ENCODE assay signal across 28 cellular contexts in the genomic region with DNA sequence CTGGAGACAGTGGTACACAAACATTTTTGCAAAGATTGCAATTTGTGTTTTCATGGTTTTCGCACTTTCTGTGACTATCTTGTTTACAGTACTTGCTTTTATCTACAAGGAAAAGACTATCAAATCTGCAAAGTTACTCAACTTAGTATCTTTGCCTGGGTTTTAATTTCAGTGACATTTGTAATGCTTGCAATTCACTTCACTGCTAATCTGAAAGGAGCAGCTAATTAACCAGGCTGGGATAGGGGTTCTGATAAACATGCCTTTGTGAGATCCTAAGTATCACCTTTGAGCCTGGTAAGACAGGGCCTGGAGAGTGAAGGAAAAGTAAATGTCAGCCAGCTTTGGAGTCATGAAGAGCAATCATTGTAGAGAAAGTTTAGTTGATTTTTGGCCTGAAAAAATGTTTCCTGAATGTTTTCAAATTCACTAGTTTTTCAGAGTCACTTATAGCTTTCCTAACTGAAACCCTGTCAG.
"Had no signal": no experiment of that assay in that cellular context is flagged by ENCODE, and none has a peak within 500 bp of the region (broad histone marks: within the 10 kb centered on the region; RNA-seq: fewer than 3 reads in every experiment).

No MANE protein-coding gene starts in this region.

- DNase-seq: activated CD4-positive, alpha-beta T cell treated with anti-CD3 and anti-CD28 coated beads, Interleukin-2, amount 10 ng/mL, durations not matched to agents 24 days and 14 days; activated CD4-positive, alpha-beta T cell treated with anti-CD3 and anti-CD28 coated beads, Interleukin-2, amount 50 U/mL, for 4 hours; activated CD4-positive, CD25-positive, alpha-beta regulatory T cell; activated CD8-positive, alpha-beta T cell treated with anti-CD3 and anti-CD28 coated beads for 36 hours; activated gamma-delta T cell; activated naive CD4-positive, alpha-beta T cell treated with anti-CD3 and anti-CD28 coated beads for 36 hours; activated T-cell treated with anti-CD3 and anti-CD28 coated beads, Interleukin-2, amount 50 U/mL, for 1 hour; adrenal gland; body of pancreas; Karpas-422; NCI-H1105 treated with DMSO at 0.1 percent for 48 hours; NCI-H1436; NCI-H1694 treated with DMSO at 0.1 percent for 48 hours; NCI-H2029; NCI-H345; NCI-H524 treated with DMSO at 0.1 percent for 48 hours; PC-3; Peyer's patch; RPMI8226; SHP77 treated with DMSO at 0.1 percent for 48 hours; SK-N-SH had no signal

- H3K27me3 ChIP-seq: adrenal gland, body of pancreas, breast epithelium, Peyer's patch, SJSA1 had no signal

- H3K27ac ChIP-seq: adrenal gland, body of pancreas, breast epithelium, Peyer's patch, SJSA1, VCaP had no signal

- H3K9ac ChIP-seq: SK-N-SH had no signal

- H3K27ac Mint-ChIP-seq: activated CD4-positive, alpha-beta T cell treated with anti-CD3 and anti-CD28 coated beads, Interleukin-2, amount 10 ng/mL, durations not matched to agents 24 days and 14 days; activated CD8-positive, alpha-beta T cell treated with anti-CD3 and anti-CD28 coated beads for 36 hours; activated naive CD4-positive, alpha-beta T cell treated with anti-CD3 and anti-CD28 coated beads for 36 hours; activated naive CD4-positive, alpha-beta T cell treated with anti-CD3 and anti-CD28 coated beads, Interleukin-2, amount 50 U/mL, for 72 hours; activated T-helper 2 cell treated with anti-CD3 and anti-CD28 coated beads, Interferon-gamma antibody, Interleukin-2, Interleukin-4, amounts not matched to agents 10 μg/mL and 5 μg/mL and 100 μg/mL, durations not matched to agents 14 hours and 24 hours and 36 hours; T-helper 1 cell treated with Interleukin-12 subunit alpha and Interleukin-12 subunit beta and Interleukin-4 antibody, amounts not matched to agents 30 μg/mL and 1 μg/mL, for 36 hours; T-helper 2 cell treated with Interferon-gamma antibody and Interleukin-4, amounts not matched to agents 5 μg/mL and 100 μg/mL, for 36 hours had no signal

- H3K36me3 Mint-ChIP-seq: activated naive CD4-positive, alpha-beta T cell treated with anti-CD3 and anti-CD28 coated beads, Interleukin-2, amount 50 U/mL, for 72 hours had no signal

- H3K4me1 Mint-ChIP-seq: activated CD4-positive, alpha-beta T cell treated with anti-CD3 and anti-CD28 coated beads, Interleukin-2, amount 10 ng/mL, durations not matched to agents 24 days and 14 days had no signal

- H3K27me3 Mint-ChIP-seq: activated CD4-positive, alpha-beta T cell treated with anti-CD3 and anti-CD28 coated beads, Interleukin-2, amount 10 ng/mL, durations not matched to agents 24 days and 14 days; activated CD8-positive, alpha-beta T cell treated with anti-CD3 and anti-CD28 coated beads for 36 hours had no signal

- H3K4me3 Mint-ChIP-seq: activated CD4-positive, alpha-beta T cell treated with anti-CD3 and anti-CD28 coated beads, Interleukin-2, amount 10 ng/mL, durations not matched to agents 24 days and 14 days; activated CD8-positive, alpha-beta T cell treated with anti-CD3 and anti-CD28 coated beads for 36 hours; activated naive CD4-positive, alpha-beta T cell treated with anti-CD3 and anti-CD28 coated beads for 36 hours; T-helper 1 cell treated with Interleukin-12 subunit alpha and Interleukin-12 subunit beta and Interleukin-4 antibody, amounts not matched to agents 30 μg/mL and 1 μg/mL, for 36 hours; T-helper 2 cell treated with Interferon-gamma antibody and Interleukin-4, amounts not matched to agents 5 μg/mL and 100 μg/mL, for 36 hours had no signal

- H3K4me3 ChIP-seq: adrenal gland, body of pancreas, breast epithelium, Peyer's patch, SJSA1 had no signal

- H3K9me3 Mint-ChIP-seq: activated CD4-positive, alpha-beta T cell treated with anti-CD3 and anti-CD28 coated beads, Interleukin-2, amount 10 ng/mL, durations not matched to agents 24 days and 14 days had no signal

- H3K36me3 ChIP-seq: adrenal gland, breast epithelium, Peyer's patch, SJSA1 had no signal

- H3K9me3 ChIP-seq: adrenal gland, body of pancreas, breast epithelium, Peyer's patch, SJSA1, SK-N-SH had no signal

- H3K4me2 ChIP-seq: SK-N-SH had no signal

- H3K4me1 ChIP-seq: adrenal gland, body of pancreas, breast epithelium, Peyer's patch, SJSA1 had no signal
